1 cellular context compared by ENCODE assay signal in the genomic region with DNA sequence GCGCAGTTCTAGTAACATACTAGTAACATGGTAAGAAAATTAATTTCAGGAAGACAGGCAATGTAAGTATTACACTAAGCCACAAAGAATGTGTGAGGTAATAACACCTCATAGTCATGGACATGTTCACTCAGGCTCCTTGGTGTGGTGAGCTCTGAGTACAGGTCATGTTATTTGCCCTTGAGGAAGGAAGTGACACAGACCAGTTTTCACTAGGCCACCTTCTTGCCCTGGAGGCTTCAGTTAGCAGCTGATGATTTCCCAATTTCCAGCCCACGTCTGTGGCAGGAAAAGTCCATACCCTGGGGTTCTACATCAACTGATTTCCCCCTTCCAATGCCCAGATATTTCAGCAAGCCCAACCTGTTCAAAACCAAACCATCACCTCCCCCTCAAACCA.
TF ChIP-seq lines count a peak whose summit lies in the region.

No MANE protein-coding gene starts in this region.

TF ChIP-seq in GM23338, 12 proteins besides CTCF, POLR2A, EP300 and RAD21 (continued from another document):
- TF ChIP-seq ZNF462 (CRISPR knock-in tag; IDR thresholded peaks at IDR 0.05), result no peak
- TF ChIP-seq POLR2AphosphoS5 (IDR thresholded peaks at IDR 0.05; ENCODE audit: low read depth), result no peak
- no peak for TF ChIP-seq ZNF114 (CRISPR knock-in tag; IDR thresholded peaks at IDR 0.05)
- TF ChIP-seq, protein P1, sequence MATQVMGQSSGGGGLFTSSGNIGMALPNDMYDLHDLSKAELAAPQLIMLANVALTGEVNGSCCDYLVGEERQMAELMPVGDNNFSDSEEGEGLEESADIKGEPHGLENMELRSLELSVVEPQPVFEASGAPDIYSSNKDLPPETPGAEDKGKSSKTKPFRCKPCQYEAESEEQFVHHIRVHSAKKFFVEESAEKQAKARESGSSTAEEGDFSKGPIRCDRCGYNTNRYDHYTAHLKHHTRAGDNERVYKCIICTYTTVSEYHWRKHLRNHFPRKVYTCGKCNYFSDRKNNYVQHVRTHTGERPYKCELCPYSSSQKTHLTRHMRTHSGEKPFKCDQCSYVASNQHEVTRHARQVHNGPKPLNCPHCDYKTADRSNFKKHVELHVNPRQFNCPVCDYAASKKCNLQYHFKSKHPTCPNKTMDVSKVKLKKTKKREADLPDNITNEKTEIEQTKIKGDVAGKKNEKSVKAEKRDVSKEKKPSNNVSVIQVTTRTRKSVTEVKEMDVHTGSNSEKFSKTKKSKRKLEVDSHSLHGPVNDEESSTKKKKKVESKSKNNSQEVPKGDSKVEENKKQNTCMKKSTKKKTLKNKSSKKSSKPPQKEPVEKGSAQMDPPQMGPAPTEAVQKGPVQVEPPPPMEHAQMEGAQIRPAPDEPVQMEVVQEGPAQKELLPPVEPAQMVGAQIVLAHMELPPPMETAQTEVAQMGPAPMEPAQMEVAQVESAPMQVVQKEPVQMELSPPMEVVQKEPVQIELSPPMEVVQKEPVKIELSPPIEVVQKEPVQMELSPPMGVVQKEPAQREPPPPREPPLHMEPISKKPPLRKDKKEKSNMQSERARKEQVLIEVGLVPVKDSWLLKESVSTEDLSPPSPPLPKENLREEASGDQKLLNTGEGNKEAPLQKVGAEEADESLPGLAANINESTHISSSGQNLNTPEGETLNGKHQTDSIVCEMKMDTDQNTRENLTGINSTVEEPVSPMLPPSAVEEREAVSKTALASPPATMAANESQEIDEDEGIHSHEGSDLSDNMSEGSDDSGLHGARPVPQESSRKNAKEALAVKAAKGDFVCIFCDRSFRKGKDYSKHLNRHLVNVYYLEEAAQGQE (IDR thresholded peaks at IDR 0.05; ENCODE audit: unreplicated experiment), result no peak
- no peak for TF ChIP-seq JUNB (IDR thresholded peaks at IDR 0.05; ENCODE audit: unreplicated experiment)
- TF ChIP-seq CREB1 (CRISPR knock-in tag; IDR thresholded peaks at IDR 0.05; ENCODE audit: low read depth), result no peak
- TF ChIP-seq EZH2 (IDR thresholded peaks at IDR 0.05; ENCODE audit: low read depth, unreplicated experiment), result no peak
